ENCODE assay signal across 1 cellular context in genomic region chrX:48917139-48917980, GRCh38.
TF ChIP-seq lines count a peak whose summit lies in the region.

No MANE protein-coding gene starts in this region.

TF ChIP-seq in K562, 482 proteins besides CTCF, POLR2A, EP300 and RAD21 (continued from another document and continues in another):
- TF ChIP-seq PRDM10 (IDR thresholded peaks at IDR 0.05; ENCODE audit: partially characterized antibody) = no peak
- peak; percentile 67 for TF ChIP-seq GABPB1 (CRISPR knock-in tag; IDR thresholded peaks at IDR 0.05)
- no peak for TF ChIP-seq TCF15 (CRISPR knock-in tag; IDR thresholded peaks at IDR 0.05)
- peak; percentile 83 for TF ChIP-seq RBFOX2 (IDR thresholded peaks at IDR 0.05; ENCODE audit: low read depth, low read length)
- TF ChIP-seq LCOR (CRISPR knock-in tag; IDR thresholded peaks at IDR 0.05) = no peak
- no peak for TF ChIP-seq ZNF551 (CRISPR knock-in tag; IDR thresholded peaks at IDR 0.05)
- TF ChIP-seq ZNF398 (CRISPR knock-in tag; IDR thresholded peaks at IDR 0.05) = no peak
- no peak for TF ChIP-seq MEF2A (IDR thresholded peaks at IDR 0.05; ENCODE audit: control insufficient read depth, low read depth, low read length)
- TF ChIP-seq OTX1 (CRISPR knock-in tag; IDR thresholded peaks at IDR 0.05) = no peak
- no peak for TF ChIP-seq KDM4B (IDR thresholded peaks at IDR 0.05; ENCODE audit: borderline replicate concordance in 2 of 2, low read depth in 1 of 2)
- TF ChIP-seq ARID3B (CRISPR knock-in tag; IDR thresholded peaks at IDR 0.05; ENCODE audit: borderline replicate concordance) = no peak
- no peak for TF ChIP-seq MCM5 (IDR thresholded peaks at IDR 0.05; ENCODE audit: low read depth)
- TF ChIP-seq NEUROD1 (IDR thresholded peaks at IDR 0.05; ENCODE audit: borderline replicate concordance, low read depth, low read length, partially characterized antibody) = peak; percentile 41
- 0 out of 2 replicates have a peak, but pooled peaks have one; percentile 65 for TF ChIP-seq SREBF1 (IDR thresholded peaks at IDR 0.05; ENCODE audit: borderline replicate concordance, low read depth, low read length)
- peak; percentile 58; the same call in 1 of the 2 replicates for TF ChIP-seq CREM (IDR thresholded peaks at IDR 0.05; ENCODE audit: low read depth)
- TF ChIP-seq NR2C2 (CRISPR knock-in tag; IDR thresholded peaks at IDR 0.05) = peak; percentile 89
- TF ChIP-seq NR2C2 (tag; IDR thresholded peaks at IDR 0.05) = peak; percentile 96
- 0 out of 2 replicates have a peak, but pooled peaks have one; percentile 5 for TF ChIP-seq ZNF436 (CRISPR knock-in tag; IDR thresholded peaks at IDR 0.05)
- no peak for TF ChIP-seq ZNF589 (CRISPR knock-in tag; IDR thresholded peaks at IDR 0.05; ENCODE audit: low read depth)
- TF ChIP-seq SMAD2 (IDR thresholded peaks at IDR 0.05; ENCODE audit: low read depth, low read length) = no peak
- TF ChIP-seq BCOR (IDR thresholded peaks at IDR 0.05) = no peak
- TF ChIP-seq NKRF (IDR thresholded peaks at IDR 0.05; ENCODE audit: borderline replicate concordance) = peak; percentile 20; the same call in 1 of the 2 replicates
- peak; percentile 52 for TF ChIP-seq CXXC5 (CRISPR knock-in tag; IDR thresholded peaks at IDR 0.05)
- no peak for TF ChIP-seq PKNOX1 (IDR thresholded peaks at IDR 0.05)
- peak; percentile 78 for TF ChIP-seq SMC3 (conservative IDR thresholded peaks at IDR 0.05; ENCODE audit: insufficient read depth, low read depth, low read length)
- TF ChIP-seq SAFB2 (IDR thresholded peaks at IDR 0.05; ENCODE audit: borderline replicate concordance, low read depth, low read length, severe bottlenecking) = no peak
- 0 out of 2 replicates have a peak, but pooled peaks have one; percentile 20 for TF ChIP-seq ZBTB7A (IDR thresholded peaks at IDR 0.05; ENCODE audit: borderline replicate concordance, control insufficient read depth, low read depth, low read length)
- no peak for TF ChIP-seq MNT (conservative IDR thresholded peaks at IDR 0.05)
- TF ChIP-seq NR1H2 (CRISPR knock-in tag; IDR thresholded peaks at IDR 0.05) = no peak
- TF ChIP-seq PTBP1 (IDR thresholded peaks at IDR 0.05; ENCODE audit: low read depth, low read length) = no peak
- peak; percentile 87 for TF ChIP-seq MEIS2 (IDR thresholded peaks at IDR 0.05; ENCODE audit: partially characterized antibody)
- peak; percentile 56 for TF ChIP-seq VEZF1 (CRISPR knock-in tag; IDR thresholded peaks at IDR 0.05)
- TF ChIP-seq MXD1 (CRISPR knock-in tag; IDR thresholded peaks at IDR 0.05; ENCODE audit: borderline replicate concordance, poor library complexity, severe bottlenecking) = no peak
- TF ChIP-seq ID3 (CRISPR knock-in tag; IDR thresholded peaks at IDR 0.05) = no peak
- 0 out of 2 replicates have a peak, but pooled peaks have one; percentile 17 for TF ChIP-seq ID3 (tag; IDR thresholded peaks at IDR 0.05)
- peak; percentile 68 for TF ChIP-seq MXI1 (IDR thresholded peaks at IDR 0.05; ENCODE audit: low read depth, low read length)
- no peak for TF ChIP-seq MEF2D (tag; conservative IDR thresholded peaks at IDR 0.05; ENCODE audit: low read depth)
- no peak for TF ChIP-seq FOS (IDR thresholded peaks at IDR 0.05; ENCODE audit: extremely low read depth, insufficient read length)
- peak in 1 of 2 experiments; percentile 87; a peak in 3 of 4 replicates for TF ChIP-seq RCOR1 (IDR thresholded peaks at IDR 0.05; ENCODE audit: borderline replicate concordance in 1 of 2, low read depth in 2 of 2, low read length in 2 of 2)
- TF ChIP-seq ZBTB49 (CRISPR knock-in tag; IDR thresholded peaks at IDR 0.05; ENCODE audit: borderline replicate concordance) = no peak
- no peak for TF ChIP-seq GATA2 (CRISPR knock-in tag; IDR thresholded peaks at IDR 0.05)
- TF ChIP-seq HCFC1 (IDR thresholded peaks at IDR 0.05; ENCODE audit: low read depth, low read length) = peak; percentile 62
- TF ChIP-seq TFAP4 (CRISPR knock-in tag; IDR thresholded peaks at IDR 0.05; ENCODE audit: borderline replicate concordance) = peak; percentile 77; the same call in 1 of the 2 replicates
